Comparison of ENCODE assay signal across 1 cellular context in the genomic region with DNA sequence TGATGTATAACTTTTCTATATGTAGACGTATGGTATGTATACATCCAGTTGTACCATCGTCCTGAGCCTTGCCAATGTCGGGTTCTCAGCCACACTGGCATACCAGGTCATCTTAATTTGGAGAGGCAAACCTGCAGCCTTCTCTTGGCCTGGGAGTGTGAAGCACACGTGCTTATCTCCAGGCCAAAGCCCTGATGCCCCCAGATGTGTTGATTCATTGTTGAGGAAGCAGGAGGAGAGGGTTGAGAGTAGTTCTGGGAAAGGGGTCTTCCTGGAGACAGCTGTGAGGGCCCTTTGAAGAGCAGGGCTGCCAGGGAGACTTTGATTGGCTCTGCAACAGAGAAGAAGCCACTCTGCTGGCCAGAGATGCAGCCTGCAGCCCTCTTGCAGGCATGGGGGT.
TF ChIP-seq lines count a peak whose summit lies in the region.

No MANE protein-coding gene starts in this region.

TF ChIP-seq in K562, 482 proteins besides CTCF, POLR2A, EP300 and RAD21 (continues in another document):
- TF ChIP-seq, protein P1, sequence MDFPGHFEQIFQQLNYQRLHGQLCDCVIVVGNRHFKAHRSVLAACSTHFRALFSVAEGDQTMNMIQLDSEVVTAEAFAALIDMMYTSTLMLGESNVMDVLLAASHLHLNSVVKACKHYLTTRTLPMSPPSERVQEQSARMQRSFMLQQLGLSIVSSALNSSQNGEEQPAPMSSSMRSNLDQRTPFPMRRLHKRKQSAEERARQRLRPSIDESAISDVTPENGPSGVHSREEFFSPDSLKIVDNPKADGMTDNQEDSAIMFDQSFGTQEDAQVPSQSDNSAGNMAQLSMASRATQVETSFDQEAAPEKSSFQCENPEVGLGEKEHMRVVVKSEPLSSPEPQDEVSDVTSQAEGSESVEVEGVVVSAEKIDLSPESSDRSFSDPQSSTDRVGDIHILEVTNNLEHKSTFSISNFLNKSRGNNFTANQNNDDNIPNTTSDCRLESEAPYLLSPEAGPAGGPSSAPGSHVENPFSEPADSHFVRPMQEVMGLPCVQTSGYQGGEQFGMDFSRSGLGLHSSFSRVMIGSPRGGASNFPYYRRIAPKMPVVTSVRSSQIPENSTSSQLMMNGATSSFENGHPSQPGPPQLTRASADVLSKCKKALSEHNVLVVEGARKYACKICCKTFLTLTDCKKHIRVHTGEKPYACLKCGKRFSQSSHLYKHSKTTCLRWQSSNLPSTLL (IDR thresholded peaks at IDR 0.05), result no peak
- TF ChIP-seq, protein P2, sequence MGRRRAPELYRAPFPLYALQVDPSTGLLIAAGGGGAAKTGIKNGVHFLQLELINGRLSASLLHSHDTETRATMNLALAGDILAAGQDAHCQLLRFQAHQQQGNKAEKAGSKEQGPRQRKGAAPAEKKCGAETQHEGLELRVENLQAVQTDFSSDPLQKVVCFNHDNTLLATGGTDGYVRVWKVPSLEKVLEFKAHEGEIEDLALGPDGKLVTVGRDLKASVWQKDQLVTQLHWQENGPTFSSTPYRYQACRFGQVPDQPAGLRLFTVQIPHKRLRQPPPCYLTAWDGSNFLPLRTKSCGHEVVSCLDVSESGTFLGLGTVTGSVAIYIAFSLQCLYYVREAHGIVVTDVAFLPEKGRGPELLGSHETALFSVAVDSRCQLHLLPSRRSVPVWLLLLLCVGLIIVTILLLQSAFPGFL (CRISPR knock-in tag; IDR thresholded peaks at IDR 0.05), result no peak
- TF ChIP-seq, protein P3, sequence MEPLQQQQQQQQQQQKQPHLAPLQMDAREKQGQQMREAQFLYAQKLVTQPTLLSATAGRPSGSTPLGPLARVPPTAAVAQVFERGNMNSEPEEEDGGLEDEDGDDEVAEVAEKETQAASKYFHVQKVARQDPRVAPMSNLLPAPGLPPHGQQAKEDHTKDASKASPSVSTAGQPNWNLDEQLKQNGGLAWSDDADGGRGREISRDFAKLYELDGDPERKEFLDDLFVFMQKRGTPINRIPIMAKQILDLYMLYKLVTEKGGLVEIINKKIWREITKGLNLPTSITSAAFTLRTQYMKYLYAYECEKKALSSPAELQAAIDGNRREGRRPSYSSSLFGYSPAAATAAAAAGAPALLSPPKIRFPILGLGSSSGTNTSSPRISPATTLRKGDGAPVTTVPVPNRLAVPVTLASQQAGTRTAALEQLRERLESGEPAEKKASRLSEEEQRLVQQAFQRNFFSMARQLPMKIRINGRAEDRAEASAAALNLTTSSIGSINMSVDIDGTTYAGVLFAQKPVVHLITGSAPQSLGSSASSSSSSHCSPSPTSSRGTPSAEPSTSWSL (CRISPR knock-in tag; IDR thresholded peaks at IDR 0.05; ENCODE audit: borderline replicate concordance), result no peak
- TF ChIP-seq, protein P4, sequence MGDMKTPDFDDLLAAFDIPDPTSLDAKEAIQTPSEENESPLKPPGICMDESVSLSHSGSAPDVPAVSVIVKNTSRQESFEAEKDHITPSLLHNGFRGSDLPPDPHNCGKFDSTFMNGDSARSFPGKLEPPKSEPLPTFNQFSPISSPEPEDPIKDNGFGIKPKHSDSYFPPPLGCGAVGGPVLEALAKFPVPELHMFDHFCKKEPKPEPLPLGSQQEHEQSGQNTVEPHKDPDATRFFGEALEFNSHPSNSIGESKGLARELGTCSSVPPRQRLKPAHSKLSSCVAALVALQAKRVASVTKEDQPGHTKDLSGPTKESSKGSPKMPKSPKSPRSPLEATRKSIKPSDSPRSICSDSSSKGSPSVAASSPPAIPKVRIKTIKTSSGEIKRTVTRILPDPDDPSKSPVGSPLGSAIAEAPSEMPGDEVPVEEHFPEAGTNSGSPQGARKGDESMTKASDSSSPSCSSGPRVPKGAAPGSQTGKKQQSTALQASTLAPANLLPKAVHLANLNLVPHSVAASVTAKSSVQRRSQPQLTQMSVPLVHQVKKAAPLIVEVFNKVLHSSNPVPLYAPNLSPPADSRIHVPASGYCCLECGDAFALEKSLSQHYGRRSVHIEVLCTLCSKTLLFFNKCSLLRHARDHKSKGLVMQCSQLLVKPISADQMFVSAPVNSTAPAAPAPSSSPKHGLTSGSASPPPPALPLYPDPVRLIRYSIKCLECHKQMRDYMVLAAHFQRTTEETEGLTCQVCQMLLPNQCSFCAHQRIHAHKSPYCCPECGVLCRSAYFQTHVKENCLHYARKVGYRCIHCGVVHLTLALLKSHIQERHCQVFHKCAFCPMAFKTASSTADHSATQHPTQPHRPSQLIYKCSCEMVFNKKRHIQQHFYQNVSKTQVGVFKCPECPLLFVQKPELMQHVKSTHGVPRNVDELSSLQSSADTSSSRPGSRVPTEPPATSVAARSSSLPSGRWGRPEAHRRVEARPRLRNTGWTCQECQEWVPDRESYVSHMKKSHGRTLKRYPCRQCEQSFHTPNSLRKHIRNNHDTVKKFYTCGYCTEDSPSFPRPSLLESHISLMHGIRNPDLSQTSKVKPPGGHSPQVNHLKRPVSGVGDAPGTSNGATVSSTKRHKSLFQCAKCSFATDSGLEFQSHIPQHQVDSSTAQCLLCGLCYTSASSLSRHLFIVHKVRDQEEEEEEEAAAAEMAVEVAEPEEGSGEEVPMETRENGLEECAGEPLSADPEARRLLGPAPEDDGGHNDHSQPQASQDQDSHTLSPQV (IDR thresholded peaks at IDR 0.05), result peak; percentile 94
- TF ChIP-seq, protein P5, sequence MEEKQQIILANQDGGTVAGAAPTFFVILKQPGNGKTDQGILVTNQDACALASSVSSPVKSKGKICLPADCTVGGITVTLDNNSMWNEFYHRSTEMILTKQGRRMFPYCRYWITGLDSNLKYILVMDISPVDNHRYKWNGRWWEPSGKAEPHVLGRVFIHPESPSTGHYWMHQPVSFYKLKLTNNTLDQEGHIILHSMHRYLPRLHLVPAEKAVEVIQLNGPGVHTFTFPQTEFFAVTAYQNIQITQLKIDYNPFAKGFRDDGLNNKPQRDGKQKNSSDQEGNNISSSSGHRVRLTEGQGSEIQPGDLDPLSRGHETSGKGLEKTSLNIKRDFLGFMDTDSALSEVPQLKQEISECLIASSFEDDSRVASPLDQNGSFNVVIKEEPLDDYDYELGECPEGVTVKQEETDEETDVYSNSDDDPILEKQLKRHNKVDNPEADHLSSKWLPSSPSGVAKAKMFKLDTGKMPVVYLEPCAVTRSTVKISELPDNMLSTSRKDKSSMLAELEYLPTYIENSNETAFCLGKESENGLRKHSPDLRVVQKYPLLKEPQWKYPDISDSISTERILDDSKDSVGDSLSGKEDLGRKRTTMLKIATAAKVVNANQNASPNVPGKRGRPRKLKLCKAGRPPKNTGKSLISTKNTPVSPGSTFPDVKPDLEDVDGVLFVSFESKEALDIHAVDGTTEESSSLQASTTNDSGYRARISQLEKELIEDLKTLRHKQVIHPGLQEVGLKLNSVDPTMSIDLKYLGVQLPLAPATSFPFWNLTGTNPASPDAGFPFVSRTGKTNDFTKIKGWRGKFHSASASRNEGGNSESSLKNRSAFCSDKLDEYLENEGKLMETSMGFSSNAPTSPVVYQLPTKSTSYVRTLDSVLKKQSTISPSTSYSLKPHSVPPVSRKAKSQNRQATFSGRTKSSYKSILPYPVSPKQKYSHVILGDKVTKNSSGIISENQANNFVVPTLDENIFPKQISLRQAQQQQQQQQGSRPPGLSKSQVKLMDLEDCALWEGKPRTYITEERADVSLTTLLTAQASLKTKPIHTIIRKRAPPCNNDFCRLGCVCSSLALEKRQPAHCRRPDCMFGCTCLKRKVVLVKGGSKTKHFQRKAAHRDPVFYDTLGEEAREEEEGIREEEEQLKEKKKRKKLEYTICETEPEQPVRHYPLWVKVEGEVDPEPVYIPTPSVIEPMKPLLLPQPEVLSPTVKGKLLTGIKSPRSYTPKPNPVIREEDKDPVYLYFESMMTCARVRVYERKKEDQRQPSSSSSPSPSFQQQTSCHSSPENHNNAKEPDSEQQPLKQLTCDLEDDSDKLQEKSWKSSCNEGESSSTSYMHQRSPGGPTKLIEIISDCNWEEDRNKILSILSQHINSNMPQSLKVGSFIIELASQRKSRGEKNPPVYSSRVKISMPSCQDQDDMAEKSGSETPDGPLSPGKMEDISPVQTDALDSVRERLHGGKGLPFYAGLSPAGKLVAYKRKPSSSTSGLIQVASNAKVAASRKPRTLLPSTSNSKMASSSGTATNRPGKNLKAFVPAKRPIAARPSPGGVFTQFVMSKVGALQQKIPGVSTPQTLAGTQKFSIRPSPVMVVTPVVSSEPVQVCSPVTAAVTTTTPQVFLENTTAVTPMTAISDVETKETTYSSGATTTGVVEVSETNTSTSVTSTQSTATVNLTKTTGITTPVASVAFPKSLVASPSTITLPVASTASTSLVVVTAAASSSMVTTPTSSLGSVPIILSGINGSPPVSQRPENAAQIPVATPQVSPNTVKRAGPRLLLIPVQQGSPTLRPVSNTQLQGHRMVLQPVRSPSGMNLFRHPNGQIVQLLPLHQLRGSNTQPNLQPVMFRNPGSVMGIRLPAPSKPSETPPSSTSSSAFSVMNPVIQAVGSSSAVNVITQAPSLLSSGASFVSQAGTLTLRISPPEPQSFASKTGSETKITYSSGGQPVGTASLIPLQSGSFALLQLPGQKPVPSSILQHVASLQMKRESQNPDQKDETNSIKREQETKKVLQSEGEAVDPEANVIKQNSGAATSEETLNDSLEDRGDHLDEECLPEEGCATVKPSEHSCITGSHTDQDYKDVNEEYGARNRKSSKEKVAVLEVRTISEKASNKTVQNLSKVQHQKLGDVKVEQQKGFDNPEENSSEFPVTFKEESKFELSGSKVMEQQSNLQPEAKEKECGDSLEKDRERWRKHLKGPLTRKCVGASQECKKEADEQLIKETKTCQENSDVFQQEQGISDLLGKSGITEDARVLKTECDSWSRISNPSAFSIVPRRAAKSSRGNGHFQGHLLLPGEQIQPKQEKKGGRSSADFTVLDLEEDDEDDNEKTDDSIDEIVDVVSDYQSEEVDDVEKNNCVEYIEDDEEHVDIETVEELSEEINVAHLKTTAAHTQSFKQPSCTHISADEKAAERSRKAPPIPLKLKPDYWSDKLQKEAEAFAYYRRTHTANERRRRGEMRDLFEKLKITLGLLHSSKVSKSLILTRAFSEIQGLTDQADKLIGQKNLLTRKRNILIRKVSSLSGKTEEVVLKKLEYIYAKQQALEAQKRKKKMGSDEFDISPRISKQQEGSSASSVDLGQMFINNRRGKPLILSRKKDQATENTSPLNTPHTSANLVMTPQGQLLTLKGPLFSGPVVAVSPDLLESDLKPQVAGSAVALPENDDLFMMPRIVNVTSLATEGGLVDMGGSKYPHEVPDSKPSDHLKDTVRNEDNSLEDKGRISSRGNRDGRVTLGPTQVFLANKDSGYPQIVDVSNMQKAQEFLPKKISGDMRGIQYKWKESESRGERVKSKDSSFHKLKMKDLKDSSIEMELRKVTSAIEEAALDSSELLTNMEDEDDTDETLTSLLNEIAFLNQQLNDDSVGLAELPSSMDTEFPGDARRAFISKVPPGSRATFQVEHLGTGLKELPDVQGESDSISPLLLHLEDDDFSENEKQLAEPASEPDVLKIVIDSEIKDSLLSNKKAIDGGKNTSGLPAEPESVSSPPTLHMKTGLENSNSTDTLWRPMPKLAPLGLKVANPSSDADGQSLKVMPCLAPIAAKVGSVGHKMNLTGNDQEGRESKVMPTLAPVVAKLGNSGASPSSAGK (IDR thresholded peaks at IDR 0.05), result peak; percentile 92
- TF ChIP-seq HDAC1 (IDR thresholded peaks at IDR 0.05) (peak in 1 of 2 experiments; percentile 32; a peak in 1 of 4 replicates), TAL1 (IDR thresholded peaks at IDR 0.05) (peak; percentile 24; the same call in 1 of the 2 replicates), L3MBTL2 (IDR thresholded peaks at IDR 0.05) (peak; percentile 92), HSF4 (CRISPR knock-in tag; IDR thresholded peaks at IDR 0.05; ENCODE audit: borderline replicate concordance) (peak; percentile 72; the same call in 1 of the 2 replicates), SMAD3 (CRISPR knock-in tag; conservative IDR thresholded peaks at IDR 0.05) (no peak), XRCC3 (IDR thresholded peaks at IDR 0.05) (no peak), JUN (IDR thresholded peaks at IDR 0.05; ENCODE audit: borderline replicate concordance, low read depth, low read length) (no peak), JUN (CRISPR knock-in tag; IDR thresholded peaks at IDR 0.05; ENCODE audit: borderline replicate concordance) (no peak), ZSCAN29 (IDR thresholded peaks at IDR 0.05) (0 out of 2 replicates have a peak, but pooled peaks have one; percentile 14), ZNF668 (CRISPR knock-in tag; IDR thresholded peaks at IDR 0.05) (peak; percentile 27; the same call in 1 of the 2 replicates), CXXC5 (CRISPR knock-in tag; IDR thresholded peaks at IDR 0.05) (peak; percentile 53; the same call in 1 of the 2 replicates), KLF16 (IDR thresholded peaks at IDR 0.05) (no peak), TCF3 (CRISPR knock-in tag; IDR thresholded peaks at IDR 0.05) (peak; percentile 46), PML (IDR thresholded peaks at IDR 0.05; ENCODE audit: low read length) (no peak)
- TF ChIP-seq, protein P6, sequence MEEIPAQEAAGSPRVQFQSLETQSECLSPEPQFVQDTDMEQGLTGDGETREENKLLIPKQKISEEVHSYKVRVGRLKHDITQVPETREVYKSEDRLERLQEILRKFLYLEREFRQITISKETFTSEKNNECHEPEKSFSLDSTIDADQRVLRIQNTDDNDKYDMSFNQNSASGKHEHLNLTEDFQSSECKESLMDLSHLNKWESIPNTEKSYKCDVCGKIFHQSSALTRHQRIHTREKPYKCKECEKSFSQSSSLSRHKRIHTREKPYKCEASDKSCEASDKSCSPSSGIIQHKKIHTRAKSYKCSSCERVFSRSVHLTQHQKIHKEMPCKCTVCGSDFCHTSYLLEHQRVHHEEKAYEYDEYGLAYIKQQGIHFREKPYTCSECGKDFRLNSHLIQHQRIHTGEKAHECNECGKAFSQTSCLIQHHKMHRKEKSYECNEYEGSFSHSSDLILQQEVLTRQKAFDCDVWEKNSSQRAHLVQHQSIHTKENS (CRISPR knock-in tag; IDR thresholded peaks at IDR 0.05), result no peak
- TF ChIP-seq, protein P7, sequence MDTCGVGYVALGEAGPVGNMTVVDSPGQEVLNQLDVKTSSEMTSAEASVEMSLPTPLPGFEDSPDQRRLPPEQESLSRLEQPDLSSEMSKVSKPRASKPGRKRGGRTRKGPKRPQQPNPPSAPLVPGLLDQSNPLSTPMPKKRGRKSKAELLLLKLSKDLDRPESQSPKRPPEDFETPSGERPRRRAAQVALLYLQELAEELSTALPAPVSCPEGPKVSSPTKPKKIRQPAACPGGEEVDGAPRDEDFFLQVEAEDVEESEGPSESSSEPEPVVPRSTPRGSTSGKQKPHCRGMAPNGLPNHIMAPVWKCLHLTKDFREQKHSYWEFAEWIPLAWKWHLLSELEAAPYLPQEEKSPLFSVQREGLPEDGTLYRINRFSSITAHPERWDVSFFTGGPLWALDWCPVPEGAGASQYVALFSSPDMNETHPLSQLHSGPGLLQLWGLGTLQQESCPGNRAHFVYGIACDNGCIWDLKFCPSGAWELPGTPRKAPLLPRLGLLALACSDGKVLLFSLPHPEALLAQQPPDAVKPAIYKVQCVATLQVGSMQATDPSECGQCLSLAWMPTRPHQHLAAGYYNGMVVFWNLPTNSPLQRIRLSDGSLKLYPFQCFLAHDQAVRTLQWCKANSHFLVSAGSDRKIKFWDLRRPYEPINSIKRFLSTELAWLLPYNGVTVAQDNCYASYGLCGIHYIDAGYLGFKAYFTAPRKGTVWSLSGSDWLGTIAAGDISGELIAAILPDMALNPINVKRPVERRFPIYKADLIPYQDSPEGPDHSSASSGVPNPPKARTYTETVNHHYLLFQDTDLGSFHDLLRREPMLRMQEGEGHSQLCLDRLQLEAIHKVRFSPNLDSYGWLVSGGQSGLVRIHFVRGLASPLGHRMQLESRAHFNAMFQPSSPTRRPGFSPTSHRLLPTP (IDR thresholded peaks at IDR 0.05; ENCODE audit: borderline replicate concordance, extremely low read depth, insufficient read length), result no peak
- TF ChIP-seq, protein P8, sequence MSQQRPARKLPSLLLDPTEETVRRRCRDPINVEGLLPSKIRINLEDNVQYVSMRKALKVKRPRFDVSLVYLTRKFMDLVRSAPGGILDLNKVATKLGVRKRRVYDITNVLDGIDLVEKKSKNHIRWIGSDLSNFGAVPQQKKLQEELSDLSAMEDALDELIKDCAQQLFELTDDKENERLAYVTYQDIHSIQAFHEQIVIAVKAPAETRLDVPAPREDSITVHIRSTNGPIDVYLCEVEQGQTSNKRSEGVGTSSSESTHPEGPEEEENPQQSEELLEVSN (IDR thresholded peaks at IDR 0.05; ENCODE audit: borderline replicate concordance in 1 of 2, extremely low read depth in 1 of 2, insufficient read depth in 1 of 2, insufficient read length in 1 of 2, low read depth in 1 of 2, low read length in 1 of 2, poor library complexity in 1 of 2, severe bottlenecking in 1 of 2), result peak; percentile 44 to 57
